Comparison of ENCODE assay signal across 1 cellular context in the genomic region with DNA sequence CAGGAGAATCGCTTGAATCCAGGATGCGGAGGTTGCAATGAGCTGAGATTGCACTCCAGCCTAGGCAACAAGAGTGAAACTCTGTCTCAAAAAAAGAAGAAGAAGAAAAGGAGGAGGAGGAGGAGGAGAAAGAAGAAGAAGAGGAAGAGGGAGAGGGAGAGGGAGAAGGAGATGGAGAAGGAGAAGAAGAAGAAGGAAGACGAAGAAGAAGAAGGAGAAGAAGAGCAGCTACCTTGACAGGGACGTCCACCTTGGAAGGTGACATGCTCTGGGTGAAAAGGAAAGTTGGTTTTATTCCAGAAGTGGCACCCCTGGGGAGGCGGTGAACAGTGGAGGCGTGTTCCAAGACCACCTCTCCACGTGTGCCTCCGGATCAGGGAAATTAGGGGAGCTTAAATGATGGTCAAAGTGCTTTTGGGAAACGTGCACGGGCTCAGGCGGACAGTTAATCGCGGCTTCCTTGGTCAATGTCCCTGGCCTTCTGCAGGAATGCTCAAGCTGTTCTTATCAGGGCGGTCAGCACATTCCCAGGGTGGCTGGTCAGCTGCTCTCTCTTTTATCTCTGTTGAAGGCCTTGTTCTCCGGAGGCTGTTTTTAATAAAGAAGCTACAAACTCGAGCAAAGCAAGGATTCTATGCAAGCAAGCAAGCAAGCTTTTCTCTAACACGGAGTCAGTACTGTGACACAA.
A peak's percentile ranks its signal among the peaks of the same experiment; 100 is the strongest.
TF ChIP-seq lines count a peak whose summit lies in the region.

No MANE protein-coding gene starts in this region.

TF ChIP-seq in HepG2, 621 proteins besides CTCF, POLR2A, EP300 and RAD21 (continued from another document):
- TF ChIP-seq ZBTB4 (CRISPR knock-in tag; IDR thresholded peaks at IDR 0.05; ENCODE audit: borderline replicate concordance) (peak; percentile 58; the same call in 1 of the 2 replicates), ZNF225 (CRISPR knock-in tag; IDR thresholded peaks at IDR 0.05) (no peak), ZNF331 (CRISPR knock-in tag; IDR thresholded peaks at IDR 0.05) (no peak), ZNF589 (CRISPR knock-in tag; conservative IDR thresholded peaks at IDR 0.05) (no peak), RARA (CRISPR knock-in tag; IDR thresholded peaks at IDR 0.05) (0 out of 2 replicates have a peak, but pooled peaks have one; percentile 12)
- TF ChIP-seq, protein P1, sequence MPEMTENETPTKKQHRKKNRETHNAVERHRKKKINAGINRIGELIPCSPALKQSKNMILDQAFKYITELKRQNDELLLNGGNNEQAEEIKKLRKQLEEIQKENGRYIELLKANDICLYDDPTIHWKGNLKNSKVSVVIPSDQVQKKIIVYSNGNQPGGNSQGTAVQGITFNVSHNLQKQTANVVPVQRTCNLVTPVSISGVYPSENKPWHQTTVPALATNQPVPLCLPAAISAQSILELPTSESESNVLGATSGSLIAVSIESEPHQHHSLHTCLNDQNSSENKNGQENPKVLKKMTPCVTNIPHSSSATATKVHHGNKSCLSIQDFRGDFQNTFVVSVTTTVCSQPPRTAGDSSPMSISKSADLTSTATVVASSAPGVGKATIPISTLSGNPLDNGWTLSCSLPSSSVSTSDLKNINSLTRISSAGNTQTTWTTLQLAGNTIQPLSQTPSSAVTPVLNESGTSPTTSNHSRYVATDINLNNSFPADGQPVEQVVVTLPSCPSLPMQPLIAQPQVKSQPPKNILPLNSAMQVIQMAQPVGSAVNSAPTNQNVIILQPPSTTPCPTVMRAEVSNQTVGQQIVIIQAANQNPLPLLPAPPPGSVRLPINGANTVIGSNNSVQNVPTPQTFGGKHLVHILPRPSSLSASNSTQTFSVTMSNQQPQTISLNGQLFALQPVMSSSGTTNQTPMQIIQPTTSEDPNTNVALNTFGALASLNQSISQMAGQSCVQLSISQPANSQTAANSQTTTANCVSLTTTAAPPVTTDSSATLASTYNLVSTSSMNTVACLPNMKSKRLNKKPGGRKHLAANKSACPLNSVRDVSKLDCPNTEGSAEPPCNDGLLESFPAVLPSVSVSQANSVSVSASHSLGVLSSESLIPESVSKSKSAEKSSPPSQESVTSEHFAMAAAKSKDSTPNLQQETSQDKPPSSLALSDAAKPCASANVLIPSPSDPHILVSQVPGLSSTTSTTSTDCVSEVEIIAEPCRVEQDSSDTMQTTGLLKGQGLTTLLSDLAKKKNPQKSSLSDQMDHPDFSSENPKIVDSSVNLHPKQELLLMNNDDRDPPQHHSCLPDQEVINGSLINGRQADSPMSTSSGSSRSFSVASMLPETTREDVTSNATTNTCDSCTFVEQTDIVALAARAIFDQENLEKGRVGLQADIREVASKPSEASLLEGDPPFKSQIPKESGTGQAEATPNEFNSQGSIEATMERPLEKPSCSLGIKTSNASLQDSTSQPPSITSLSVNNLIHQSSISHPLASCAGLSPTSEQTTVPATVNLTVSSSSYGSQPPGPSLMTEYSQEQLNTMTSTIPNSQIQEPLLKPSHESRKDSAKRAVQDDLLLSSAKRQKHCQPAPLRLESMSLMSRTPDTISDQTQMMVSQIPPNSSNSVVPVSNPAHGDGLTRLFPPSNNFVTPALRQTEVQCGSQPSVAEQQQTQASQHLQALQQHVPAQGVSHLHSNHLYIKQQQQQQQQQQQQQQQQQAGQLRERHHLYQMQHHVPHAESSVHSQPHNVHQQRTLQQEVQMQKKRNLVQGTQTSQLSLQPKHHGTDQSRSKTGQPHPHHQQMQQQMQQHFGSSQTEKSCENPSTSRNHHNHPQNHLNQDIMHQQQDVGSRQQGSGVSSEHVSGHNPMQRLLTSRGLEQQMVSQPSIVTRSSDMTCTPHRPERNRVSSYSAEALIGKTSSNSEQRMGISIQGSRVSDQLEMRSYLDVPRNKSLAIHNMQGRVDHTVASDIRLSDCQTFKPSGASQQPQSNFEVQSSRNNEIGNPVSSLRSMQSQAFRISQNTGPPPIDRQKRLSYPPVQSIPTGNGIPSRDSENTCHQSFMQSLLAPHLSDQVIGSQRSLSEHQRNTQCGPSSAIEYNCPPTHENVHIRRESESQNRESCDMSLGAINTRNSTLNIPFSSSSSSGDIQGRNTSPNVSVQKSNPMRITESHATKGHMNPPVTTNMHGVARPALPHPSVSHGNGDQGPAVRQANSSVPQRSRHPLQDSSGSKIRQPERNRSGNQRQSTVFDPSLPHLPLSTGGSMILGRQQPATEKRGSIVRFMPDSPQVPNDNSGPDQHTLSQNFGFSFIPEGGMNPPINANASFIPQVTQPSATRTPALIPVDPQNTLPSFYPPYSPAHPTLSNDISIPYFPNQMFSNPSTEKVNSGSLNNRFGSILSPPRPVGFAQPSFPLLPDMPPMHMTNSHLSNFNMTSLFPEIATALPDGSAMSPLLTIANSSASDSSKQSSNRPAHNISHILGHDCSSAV (CRISPR knock-in tag; IDR thresholded peaks at IDR 0.05; ENCODE audit: borderline replicate concordance), result no peak
